2 cellular contexts compared by ENCODE assay signal in the genomic region with DNA sequence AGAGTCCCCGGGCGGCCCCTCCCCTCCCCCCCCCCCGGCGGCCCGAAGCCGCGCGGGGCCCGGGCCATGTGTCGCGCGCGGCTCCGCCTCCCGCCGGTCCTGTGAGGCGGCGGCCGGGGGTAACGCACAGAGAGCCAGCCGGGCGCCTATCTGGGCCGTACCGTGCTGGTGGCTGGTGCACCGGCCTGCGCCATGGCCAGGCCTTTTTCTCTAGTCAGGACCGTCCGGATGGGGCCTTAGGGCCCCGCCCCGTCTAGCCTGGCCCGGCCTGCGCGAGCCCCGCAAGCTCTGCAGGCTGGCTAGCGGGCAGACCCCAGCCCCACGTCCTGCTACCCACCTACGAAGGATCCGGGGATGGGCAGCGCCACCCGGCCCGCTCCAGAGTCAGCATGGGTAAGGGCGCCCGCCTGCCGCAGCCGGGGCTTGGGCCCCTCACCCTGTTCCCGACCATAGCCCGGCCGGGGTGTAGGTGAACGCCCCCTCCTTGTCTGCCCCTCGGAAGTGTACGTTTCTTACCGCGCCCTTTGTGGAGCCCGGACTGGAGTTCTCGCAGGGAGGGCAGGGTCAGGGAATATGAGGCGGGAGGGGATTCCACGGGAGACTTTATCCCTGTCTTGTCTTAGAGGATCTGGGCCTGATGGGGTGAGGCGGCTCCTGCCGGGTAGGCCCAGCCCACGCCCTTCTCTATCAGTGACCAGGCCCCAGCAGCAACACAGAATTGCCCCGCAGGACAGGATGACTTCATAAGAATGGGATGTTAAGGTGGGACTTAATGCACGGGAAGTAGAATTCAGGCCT.
TF ChIP-seq lines count a peak whose summit lies in the region.

A gene with protein sequence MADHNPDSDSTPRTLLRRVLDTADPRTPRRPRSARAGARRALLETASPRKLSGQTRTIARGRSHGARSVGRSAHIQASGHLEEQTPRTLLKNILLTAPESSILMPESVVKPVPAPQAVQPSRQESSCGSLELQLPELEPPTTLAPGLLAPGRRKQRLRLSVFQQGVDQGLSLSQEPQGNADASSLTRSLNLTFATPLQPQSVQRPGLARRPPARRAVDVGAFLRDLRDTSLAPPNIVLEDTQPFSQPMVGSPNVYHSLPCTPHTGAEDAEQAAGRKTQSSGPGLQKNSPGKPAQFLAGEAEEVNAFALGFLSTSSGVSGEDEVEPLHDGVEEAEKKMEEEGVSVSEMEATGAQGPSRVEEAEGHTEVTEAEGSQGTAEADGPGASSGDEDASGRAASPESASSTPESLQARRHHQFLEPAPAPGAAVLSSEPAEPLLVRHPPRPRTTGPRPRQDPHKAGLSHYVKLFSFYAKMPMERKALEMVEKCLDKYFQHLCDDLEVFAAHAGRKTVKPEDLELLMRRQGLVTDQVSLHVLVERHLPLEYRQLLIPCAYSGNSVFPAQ (minus strand): TSS at position 630 of the 798 bp plus-strand sequence. CDS start 13,834 bp downstream, outside the sequence.

TF ChIP-seq in SK-N-SH treated with all-trans-retinoic acid at 6 μM for 48 hours, 23 proteins besides CTCF, POLR2A, EP300 and RAD21:
- no peak for TF ChIP-seq ARNTL (CRISPR knock-in tag; IDR thresholded peaks at IDR 0.05; ENCODE audit: borderline replicate concordance, low read depth)
- no peak for TF ChIP-seq ISL1 (CRISPR knock-in tag; IDR thresholded peaks at IDR 0.05)
- TF ChIP-seq ZFP30 (CRISPR knock-in tag; IDR thresholded peaks at IDR 0.05), result no peak
- no peak for TF ChIP-seq TCF4 (CRISPR knock-in tag; IDR thresholded peaks at IDR 0.05; ENCODE audit: borderline replicate concordance)
- TF ChIP-seq, protein P1, sequence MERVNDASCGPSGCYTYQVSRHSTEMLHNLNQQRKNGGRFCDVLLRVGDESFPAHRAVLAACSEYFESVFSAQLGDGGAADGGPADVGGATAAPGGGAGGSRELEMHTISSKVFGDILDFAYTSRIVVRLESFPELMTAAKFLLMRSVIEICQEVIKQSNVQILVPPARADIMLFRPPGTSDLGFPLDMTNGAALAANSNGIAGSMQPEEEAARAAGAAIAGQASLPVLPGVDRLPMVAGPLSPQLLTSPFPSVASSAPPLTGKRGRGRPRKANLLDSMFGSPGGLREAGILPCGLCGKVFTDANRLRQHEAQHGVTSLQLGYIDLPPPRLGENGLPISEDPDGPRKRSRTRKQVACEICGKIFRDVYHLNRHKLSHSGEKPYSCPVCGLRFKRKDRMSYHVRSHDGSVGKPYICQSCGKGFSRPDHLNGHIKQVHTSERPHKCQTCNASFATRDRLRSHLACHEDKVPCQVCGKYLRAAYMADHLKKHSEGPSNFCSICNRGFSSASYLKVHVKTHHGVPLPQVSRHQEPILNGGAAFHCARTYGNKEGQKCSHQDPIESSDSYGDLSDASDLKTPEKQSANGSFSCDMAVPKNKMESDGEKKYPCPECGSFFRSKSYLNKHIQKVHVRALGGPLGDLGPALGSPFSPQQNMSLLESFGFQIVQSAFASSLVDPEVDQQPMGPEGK (CRISPR knock-in tag; IDR thresholded peaks at IDR 0.05; ENCODE audit: borderline replicate concordance), result no peak
- TF ChIP-seq, protein P2, sequence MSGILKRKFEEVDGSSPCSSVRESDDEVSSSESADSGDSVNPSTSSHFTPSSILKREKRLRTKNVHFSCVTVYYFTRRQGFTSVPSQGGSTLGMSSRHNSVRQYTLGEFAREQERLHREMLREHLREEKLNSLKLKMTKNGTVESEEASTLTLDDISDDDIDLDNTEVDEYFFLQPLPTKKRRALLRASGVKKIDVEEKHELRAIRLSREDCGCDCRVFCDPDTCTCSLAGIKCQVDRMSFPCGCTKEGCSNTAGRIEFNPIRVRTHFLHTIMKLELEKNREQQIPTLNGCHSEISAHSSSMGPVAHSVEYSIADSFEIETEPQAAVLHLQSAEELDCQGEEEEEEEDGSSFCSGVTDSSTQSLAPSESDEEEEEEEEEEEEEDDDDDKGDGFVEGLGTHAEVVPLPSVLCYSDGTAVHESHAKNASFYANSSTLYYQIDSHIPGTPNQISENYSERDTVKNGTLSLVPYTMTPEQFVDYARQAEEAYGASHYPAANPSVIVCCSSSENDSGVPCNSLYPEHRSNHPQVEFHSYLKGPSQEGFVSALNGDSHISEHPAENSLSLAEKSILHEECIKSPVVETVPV (CRISPR knock-in tag; IDR thresholded peaks at IDR 0.05), result no peak
- no peak for TF ChIP-seq ZNF8 (CRISPR knock-in tag; IDR thresholded peaks at IDR 0.05)

TF ChIP-seq in HepG2, 621 proteins besides CTCF, POLR2A, EP300 and RAD21 (continued from another document and continues in another):
- no peak for TF ChIP-seq RAD51 (IDR thresholded peaks at IDR 0.05; ENCODE audit: borderline replicate concordance)
- no peak for TF ChIP-seq XBP1 (CRISPR knock-in tag; IDR thresholded peaks at IDR 0.05)
- TF ChIP-seq ZNF10 (CRISPR knock-in tag; IDR thresholded peaks at IDR 0.05; ENCODE audit: borderline replicate concordance, low read depth), result no peak
- TF ChIP-seq ZNF230 (CRISPR knock-in tag; IDR thresholded peaks at IDR 0.05), result no peak; the same call in 1 of the 2 replicates
- no peak for TF ChIP-seq SUZ12 (IDR thresholded peaks at IDR 0.05; ENCODE audit: low read depth, low read length)
- TF ChIP-seq, protein P3, sequence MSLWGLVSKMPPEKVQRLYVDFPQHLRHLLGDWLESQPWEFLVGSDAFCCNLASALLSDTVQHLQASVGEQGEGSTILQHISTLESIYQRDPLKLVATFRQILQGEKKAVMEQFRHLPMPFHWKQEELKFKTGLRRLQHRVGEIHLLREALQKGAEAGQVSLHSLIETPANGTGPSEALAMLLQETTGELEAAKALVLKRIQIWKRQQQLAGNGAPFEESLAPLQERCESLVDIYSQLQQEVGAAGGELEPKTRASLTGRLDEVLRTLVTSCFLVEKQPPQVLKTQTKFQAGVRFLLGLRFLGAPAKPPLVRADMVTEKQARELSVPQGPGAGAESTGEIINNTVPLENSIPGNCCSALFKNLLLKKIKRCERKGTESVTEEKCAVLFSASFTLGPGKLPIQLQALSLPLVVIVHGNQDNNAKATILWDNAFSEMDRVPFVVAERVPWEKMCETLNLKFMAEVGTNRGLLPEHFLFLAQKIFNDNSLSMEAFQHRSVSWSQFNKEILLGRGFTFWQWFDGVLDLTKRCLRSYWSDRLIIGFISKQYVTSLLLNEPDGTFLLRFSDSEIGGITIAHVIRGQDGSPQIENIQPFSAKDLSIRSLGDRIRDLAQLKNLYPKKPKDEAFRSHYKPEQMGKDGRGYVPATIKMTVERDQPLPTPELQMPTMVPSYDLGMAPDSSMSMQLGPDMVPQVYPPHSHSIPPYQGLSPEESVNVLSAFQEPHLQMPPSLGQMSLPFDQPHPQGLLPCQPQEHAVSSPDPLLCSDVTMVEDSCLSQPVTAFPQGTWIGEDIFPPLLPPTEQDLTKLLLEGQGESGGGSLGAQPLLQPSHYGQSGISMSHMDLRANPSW (CRISPR knock-in tag; IDR thresholded peaks at IDR 0.05; ENCODE audit: borderline replicate concordance), result no peak
- no peak for TF ChIP-seq GATAD2A (CRISPR knock-in tag; IDR thresholded peaks at IDR 0.05)
- 0 out of 2 replicates have a peak, but pooled peaks have one; percentile 4 for TF ChIP-seq FOSL2 (CRISPR knock-in tag; IDR thresholded peaks at IDR 0.05)
- 0 out of 2 replicates have a peak, but pooled peaks have one; percentile 38 for TF ChIP-seq ZNF547 (CRISPR knock-in tag; IDR thresholded peaks at IDR 0.05)
- TF ChIP-seq, protein P4, sequence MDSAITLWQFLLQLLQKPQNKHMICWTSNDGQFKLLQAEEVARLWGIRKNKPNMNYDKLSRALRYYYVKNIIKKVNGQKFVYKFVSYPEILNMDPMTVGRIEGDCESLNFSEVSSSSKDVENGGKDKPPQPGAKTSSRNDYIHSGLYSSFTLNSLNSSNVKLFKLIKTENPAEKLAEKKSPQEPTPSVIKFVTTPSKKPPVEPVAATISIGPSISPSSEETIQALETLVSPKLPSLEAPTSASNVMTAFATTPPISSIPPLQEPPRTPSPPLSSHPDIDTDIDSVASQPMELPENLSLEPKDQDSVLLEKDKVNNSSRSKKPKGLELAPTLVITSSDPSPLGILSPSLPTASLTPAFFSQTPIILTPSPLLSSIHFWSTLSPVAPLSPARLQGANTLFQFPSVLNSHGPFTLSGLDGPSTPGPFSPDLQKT (CRISPR knock-in tag; IDR thresholded peaks at IDR 0.05; ENCODE audit: borderline replicate concordance), result no peak
- TF ChIP-seq, protein P5, sequence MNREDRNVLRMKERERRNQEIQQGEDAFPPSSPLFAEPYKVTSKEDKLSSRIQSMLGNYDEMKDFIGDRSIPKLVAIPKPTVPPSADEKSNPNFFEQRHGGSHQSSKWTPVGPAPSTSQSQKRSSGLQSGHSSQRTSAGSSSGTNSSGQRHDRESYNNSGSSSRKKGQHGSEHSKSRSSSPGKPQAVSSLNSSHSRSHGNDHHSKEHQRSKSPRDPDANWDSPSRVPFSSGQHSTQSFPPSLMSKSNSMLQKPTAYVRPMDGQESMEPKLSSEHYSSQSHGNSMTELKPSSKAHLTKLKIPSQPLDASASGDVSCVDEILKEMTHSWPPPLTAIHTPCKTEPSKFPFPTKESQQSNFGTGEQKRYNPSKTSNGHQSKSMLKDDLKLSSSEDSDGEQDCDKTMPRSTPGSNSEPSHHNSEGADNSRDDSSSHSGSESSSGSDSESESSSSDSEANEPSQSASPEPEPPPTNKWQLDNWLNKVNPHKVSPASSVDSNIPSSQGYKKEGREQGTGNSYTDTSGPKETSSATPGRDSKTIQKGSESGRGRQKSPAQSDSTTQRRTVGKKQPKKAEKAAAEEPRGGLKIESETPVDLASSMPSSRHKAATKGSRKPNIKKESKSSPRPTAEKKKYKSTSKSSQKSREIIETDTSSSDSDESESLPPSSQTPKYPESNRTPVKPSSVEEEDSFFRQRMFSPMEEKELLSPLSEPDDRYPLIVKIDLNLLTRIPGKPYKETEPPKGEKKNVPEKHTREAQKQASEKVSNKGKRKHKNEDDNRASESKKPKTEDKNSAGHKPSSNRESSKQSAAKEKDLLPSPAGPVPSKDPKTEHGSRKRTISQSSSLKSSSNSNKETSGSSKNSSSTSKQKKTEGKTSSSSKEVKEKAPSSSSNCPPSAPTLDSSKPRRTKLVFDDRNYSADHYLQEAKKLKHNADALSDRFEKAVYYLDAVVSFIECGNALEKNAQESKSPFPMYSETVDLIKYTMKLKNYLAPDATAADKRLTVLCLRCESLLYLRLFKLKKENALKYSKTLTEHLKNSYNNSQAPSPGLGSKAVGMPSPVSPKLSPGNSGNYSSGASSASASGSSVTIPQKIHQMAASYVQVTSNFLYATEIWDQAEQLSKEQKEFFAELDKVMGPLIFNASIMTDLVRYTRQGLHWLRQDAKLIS (CRISPR knock-in tag; IDR thresholded peaks at IDR 0.05), result no peak
- no peak for TF ChIP-seq HDAC6 (IDR thresholded peaks at IDR 0.05; ENCODE audit: low read depth, low read length)
- no peak for TF ChIP-seq STAG1 (CRISPR knock-in tag; IDR thresholded peaks at IDR 0.05)
- TF ChIP-seq, protein P6, sequence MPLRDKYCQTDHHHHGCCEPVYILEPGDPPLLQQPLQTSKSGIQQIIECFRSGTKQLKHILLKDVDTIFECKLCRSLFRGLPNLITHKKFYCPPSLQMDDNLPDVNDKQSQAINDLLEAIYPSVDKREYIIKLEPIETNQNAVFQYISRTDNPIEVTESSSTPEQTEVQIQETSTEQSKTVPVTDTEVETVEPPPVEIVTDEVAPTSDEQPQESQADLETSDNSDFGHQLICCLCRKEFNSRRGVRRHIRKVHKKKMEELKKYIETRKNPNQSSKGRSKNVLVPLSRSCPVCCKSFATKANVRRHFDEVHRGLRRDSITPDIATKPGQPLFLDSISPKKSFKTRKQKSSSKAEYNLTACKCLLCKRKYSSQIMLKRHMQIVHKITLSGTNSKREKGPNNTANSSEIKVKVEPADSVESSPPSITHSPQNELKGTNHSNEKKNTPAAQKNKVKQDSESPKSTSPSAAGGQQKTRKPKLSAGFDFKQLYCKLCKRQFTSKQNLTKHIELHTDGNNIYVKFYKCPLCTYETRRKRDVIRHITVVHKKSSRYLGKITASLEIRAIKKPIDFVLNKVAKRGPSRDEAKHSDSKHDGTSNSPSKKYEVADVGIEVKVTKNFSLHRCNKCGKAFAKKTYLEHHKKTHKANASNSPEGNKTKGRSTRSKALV (CRISPR knock-in tag; IDR thresholded peaks at IDR 0.05), result no peak
- TF ChIP-seq, protein P7, sequence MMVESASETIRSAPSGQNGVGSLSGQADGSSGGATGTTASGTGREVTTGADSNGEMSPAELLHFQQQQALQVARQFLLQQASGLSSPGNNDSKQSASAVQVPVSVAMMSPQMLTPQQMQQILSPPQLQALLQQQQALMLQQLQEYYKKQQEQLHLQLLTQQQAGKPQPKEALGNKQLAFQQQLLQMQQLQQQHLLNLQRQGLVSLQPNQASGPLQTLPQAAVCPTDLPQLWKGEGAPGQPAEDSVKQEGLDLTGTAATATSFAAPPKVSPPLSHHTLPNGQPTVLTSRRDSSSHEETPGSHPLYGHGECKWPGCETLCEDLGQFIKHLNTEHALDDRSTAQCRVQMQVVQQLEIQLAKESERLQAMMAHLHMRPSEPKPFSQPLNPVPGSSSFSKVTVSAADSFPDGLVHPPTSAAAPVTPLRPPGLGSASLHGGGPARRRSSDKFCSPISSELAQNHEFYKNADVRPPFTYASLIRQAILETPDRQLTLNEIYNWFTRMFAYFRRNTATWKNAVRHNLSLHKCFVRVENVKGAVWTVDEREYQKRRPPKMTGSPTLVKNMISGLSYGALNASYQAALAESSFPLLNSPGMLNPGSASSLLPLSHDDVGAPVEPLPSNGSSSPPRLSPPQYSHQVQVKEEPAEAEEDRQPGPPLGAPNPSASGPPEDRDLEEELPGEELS (CRISPR knock-in tag; IDR thresholded peaks at IDR 0.05), result no peak
- 0 out of 2 replicates have a peak, but pooled peaks have one; percentile 14 for TF ChIP-seq MTA3 (CRISPR knock-in tag; IDR thresholded peaks at IDR 0.05)
- no peak for TF ChIP-seq ZNF382 (CRISPR knock-in tag; IDR thresholded peaks at IDR 0.05; ENCODE audit: borderline replicate concordance)
- TF ChIP-seq, protein P8, sequence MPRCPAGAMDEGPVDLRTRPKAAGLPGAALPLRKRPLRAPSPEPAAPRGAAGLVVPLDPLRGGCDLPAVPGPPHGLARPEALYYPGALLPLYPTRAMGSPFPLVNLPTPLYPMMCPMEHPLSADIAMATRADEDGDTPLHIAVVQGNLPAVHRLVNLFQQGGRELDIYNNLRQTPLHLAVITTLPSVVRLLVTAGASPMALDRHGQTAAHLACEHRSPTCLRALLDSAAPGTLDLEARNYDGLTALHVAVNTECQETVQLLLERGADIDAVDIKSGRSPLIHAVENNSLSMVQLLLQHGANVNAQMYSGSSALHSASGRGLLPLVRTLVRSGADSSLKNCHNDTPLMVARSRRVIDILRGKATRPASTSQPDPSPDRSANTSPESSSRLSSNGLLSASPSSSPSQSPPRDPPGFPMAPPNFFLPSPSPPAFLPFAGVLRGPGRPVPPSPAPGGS (CRISPR knock-in tag; IDR thresholded peaks at IDR 0.05), result no peak
- peak; percentile 25 for TF ChIP-seq TGIF2 (CRISPR knock-in tag; IDR thresholded peaks at IDR 0.05)
- TF ChIP-seq ZNF274 (CRISPR knock-in tag; IDR thresholded peaks at IDR 0.05), result peak; percentile 59; the same call in 1 of the 2 replicates
- TF ChIP-seq, protein P9, sequence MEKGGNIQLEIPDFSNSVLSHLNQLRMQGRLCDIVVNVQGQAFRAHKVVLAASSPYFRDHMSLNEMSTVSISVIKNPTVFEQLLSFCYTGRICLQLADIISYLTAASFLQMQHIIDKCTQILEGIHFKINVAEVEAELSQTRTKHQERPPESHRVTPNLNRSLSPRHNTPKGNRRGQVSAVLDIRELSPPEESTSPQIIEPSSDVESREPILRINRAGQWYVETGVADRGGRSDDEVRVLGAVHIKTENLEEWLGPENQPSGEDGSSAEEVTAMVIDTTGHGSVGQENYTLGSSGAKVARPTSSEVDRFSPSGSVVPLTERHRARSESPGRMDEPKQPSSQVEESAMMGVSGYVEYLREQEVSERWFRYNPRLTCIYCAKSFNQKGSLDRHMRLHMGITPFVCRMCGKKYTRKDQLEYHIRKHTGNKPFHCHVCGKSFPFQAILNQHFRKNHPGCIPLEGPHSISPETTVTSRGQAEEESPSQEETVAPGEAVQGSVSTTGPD (CRISPR knock-in tag; IDR thresholded peaks at IDR 0.05), result no peak
- TF ChIP-seq ZNF317 (CRISPR knock-in tag; IDR thresholded peaks at IDR 0.05), result no peak
- no peak; the same call in 1 of the 2 replicates for TF ChIP-seq ZNF431 (CRISPR knock-in tag; IDR thresholded peaks at IDR 0.05; ENCODE audit: borderline replicate concordance, low read depth)
- TF ChIP-seq, protein P10, sequence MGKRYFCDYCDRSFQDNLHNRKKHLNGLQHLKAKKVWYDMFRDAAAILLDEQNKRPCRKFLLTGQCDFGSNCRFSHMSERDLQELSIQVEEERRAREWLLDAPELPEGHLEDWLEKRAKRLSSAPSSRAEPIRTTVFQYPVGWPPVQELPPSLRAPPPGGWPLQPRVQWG (CRISPR knock-in tag; IDR thresholded peaks at IDR 0.05; ENCODE audit: borderline replicate concordance, low read depth), result no peak
